In genomic region chr1:197917813-197918646, GRCh38 we compare ENCODE assay signal across 8 cellular contexts. TPM values are rescaled to one million over a fixed set of nuclear protein-coding genes. Genes with fewer than 3 reads are reported as not detected.
DNase-seq lines count a peak whose midpoint lies in the region; TF ChIP-seq lines count a peak whose summit lies in the region.

No MANE protein-coding gene starts in this region.

- peaks cover 94% of the 10 kb centered on the region for H3K27me3 ChIP-seq in CD8-positive, alpha-beta memory T cell (ENCODE audit: insufficient read depth, low read length, poor library complexity, severe bottlenecking)
- H3K27me3 ChIP-seq in MG63 (no peaks in the 10 kb centered on the region; the same call in 1 of the 2 replicates), mammary epithelial cell (ENCODE audit: insufficient read depth, low read length) (peaks cover 73% of the 10 kb centered on the region), muscle layer of colon (ENCODE audit: control insufficient read depth in 1 of 2, insufficient read depth in 2 of 2, low read length in 2 of 2) (peaks cover 89 to 95% of the 10 kb centered on the region in 2 donors), adrenal gland (peaks cover 90% of the 10 kb centered on the region)

- intact Hi-C loops in mammary epithelial cell (cut with micrococcal nuclease), result loop anchor here (5.0 to 10.0 kb wide), 3 partner anchors 391 to 767 kb away; no protein-coding TSS in a partner anchor
- intact Hi-C loops in adrenal gland (cut with DNase I), result no loop called here

- dilution Hi-C loops in mammary epithelial cell (cut with HindIII; ENCODE audit: low sequenced_read_pairs), result no loop called here

- peak overlapping the region; percentile 76 for H2AFZ ChIP-seq in mammary epithelial cell (ENCODE audit: low read depth, low read length)

- CTCF ChIA-PET in CD8-positive, alpha-beta memory T cell (lab: Charles Lee), result interaction anchor here (1.7 kb wide), 1 partner anchor 14 kb away, joined by 10 read pairs; no protein-coding TSS in a partner anchor
- CTCF ChIA-PET in mammary epithelial cell (lab: Charles Lee; ENCODE audit: low non-redundant PET), result no interaction called here

- no peak overlapping the region for H3K4me3 ChIP-seq in CD8-positive, alpha-beta memory T cell (ENCODE audit: low read length)
- H3K4me3 ChIP-seq in MG63 (peak overlapping the region; percentile 49), mammary epithelial cell (replicated peaks in 1 of 3; ENCODE audit: insufficient read depth in 1 of 3, low read depth in 2 of 3, low read length in 3 of 3) (peak overlapping the region in 2 of 3 experiments; percentile 22 to 24), muscle layer of colon (ENCODE audit: low read depth in 1 of 2, low read length in 2 of 2) (peak overlapping the region; percentile 9 to 38), adrenal gland (peak overlapping the region in 1 of 4 donors; percentile 51)

- POLR2A ChIA-PET in CD8-positive, alpha-beta memory T cell (lab: Charles Lee), result interaction anchor here (1.4 to 2.3 kb wide), 2 partner anchors 11 to 15 kb away, joined by 3 to 7 read pairs; no protein-coding TSS in a partner anchor

- peaks cover 0 to 20% (median 3%) of the 10 kb centered on the region in 5 donors for H3K9me3 Mint-ChIP-seq in CD8-positive, alpha-beta memory T cell

- DNase-seq in CD8-positive, alpha-beta memory T cell, result no peak
- DNase-seq in MG63 (peak; percentile 48), mammary epithelial cell (no peak), adrenal gland (no peak), MV-4-11 (lab: John Stamatoyannopoulos, UW) (no peak), GM19238 (ENCODE audit: insufficient read length, low spot score) (no peak)
- no peak for DNase-seq in stimulated activated naive CD4-positive, alpha-beta T cell treated with Interleukin-2 at 50 U/mL for 16 hours (lab: John Stamatoyannopoulos, UW)

- H3K4me1 ChIP-seq in CD8-positive, alpha-beta memory T cell (ENCODE audit: insufficient read depth, low read length), result peaks cover 60% of the 10 kb centered on the region
- H3K4me1 ChIP-seq in mammary epithelial cell (ENCODE audit: insufficient read depth, low read length), result peaks cover 18% of the 10 kb centered on the region
- peaks cover 38% of the 10 kb centered on the region for H3K4me1 ChIP-seq in muscle layer of colon (ENCODE audit: insufficient read depth, low read length)
- H3K4me1 ChIP-seq in adrenal gland (replicated peaks in 1 of 2), result peaks cover 21 to 38% of the 10 kb centered on the region in 2 donors

- H3K4me2 ChIP-seq in mammary epithelial cell (ENCODE audit: insufficient read depth, low read depth, low read length), result peak overlapping the region; percentile 73

- no peaks in the 10 kb centered on the region for H3K79me2 ChIP-seq in mammary epithelial cell (ENCODE audit: insufficient read depth, low read length)

- no peaks in the 10 kb centered on the region for H3K36me3 Mint-ChIP-seq in CD8-positive, alpha-beta memory T cell

- no peak overlapping the region for H3K27ac ChIP-seq in CD8-positive, alpha-beta memory T cell (ENCODE audit: low read depth, low read length)
- H3K27ac ChIP-seq in mammary epithelial cell (ENCODE audit: insufficient read depth, low read depth, low read length) (no peak overlapping the region), muscle layer of colon (ENCODE audit: low read depth, low read length) (no peak overlapping the region), adrenal gland (no peak overlapping the region)

- BruUV-seq in mammary epithelial cell (replicated peaks; lab: Mats Ljungman, UMichigan), result no TSS peak

- H3K36me3 ChIP-seq in CD8-positive, alpha-beta memory T cell (ENCODE audit: insufficient read depth, low read length), result no peaks in the 10 kb centered on the region
- no peaks in the 10 kb centered on the region for H3K36me3 ChIP-seq in MG63
- H3K36me3 ChIP-seq in mammary epithelial cell (ENCODE audit: insufficient read depth, low read length), result no peaks in the 10 kb centered on the region
- H3K36me3 ChIP-seq in muscle layer of colon (ENCODE audit: insufficient read depth, low read length), result no peaks in the 10 kb centered on the region
- H3K36me3 ChIP-seq in adrenal gland (replicated peaks in 1 of 2), result no peaks in the 10 kb centered on the region

- no peak for TF ChIP-seq POLR2A in adrenal gland (IDR thresholded peaks at IDR 0.05)

- no peaks in the 10 kb centered on the region for H4K20me1 ChIP-seq in mammary epithelial cell (ENCODE audit: insufficient read depth, low read length)

- H3K4me3 Mint-ChIP-seq in CD8-positive, alpha-beta memory T cell, result peak overlapping the region; percentile 61 to 82 (median 70)

- peak overlapping the region in 3 of 8 donors; percentile 31 to 71 (median 58) for H3K27ac Mint-ChIP-seq in CD8-positive, alpha-beta memory T cell

- in situ Hi-C loops in mammary epithelial cell (cut with MboI; ENCODE audit: low sequenced_read_pairs in 2 of 2), result loop anchor here (10.0 to 25.0 kb wide), 2 partner anchors 393 to 769 kb away; no protein-coding TSS in a partner anchor

- WGBS in mammary epithelial cell (ENCODE audit: low coverage, missing lambda C conversion rate), result 10% methylated on average over 36 of the region's 63 CpGs
- WGBS in adrenal gland, 4 donors, result 4 to 6% (median 5%) methylated on average over 37 to 63 of the region's 63 CpGs

- H3K9me3 ChIP-seq in CD8-positive, alpha-beta memory T cell (ENCODE audit: low read length), result no peaks in the 10 kb centered on the region
- H3K9me3 ChIP-seq in MG63 (no peaks in the 10 kb centered on the region), mammary epithelial cell (replicated peaks; ENCODE audit: insufficient read depth, low read length) (no peaks in the 10 kb centered on the region), muscle layer of colon (ENCODE audit: low read length) (peaks cover 3% of the 10 kb centered on the region), adrenal gland (replicated peaks in 1 of 3) (no peaks in the 10 kb centered on the region)

- peaks cover 92 to 100% of the 10 kb centered on the region in 2 donors for H3K27me3 Mint-ChIP-seq in CD8-positive, alpha-beta memory T cell

- TF ChIP-seq CTCF in mammary epithelial cell (conservative IDR thresholded peaks at IDR 0.05 in 1 of 2, IDR thresholded peaks at IDR 0.05 in 1 of 2; ENCODE audit: extremely low read depth in 1 of 2, insufficient read depth in 1 of 2, low read depth in 1 of 2, low read length in 2 of 2) (no peak), adrenal gland (IDR thresholded peaks at IDR 0.05) (no peak)

- H3K9ac ChIP-seq in mammary epithelial cell (ENCODE audit: insufficient read depth, low read length) (no peak overlapping the region), muscle layer of colon (ENCODE audit: low read length) (no peak overlapping the region)

- H3K4me1 Mint-ChIP-seq in CD8-positive, alpha-beta memory T cell, result peaks cover 55 to 76% (median 71%) of the 10 kb centered on the region in 3 donors

RNA-seq across cellular contexts. Expression of gene LHX9, which starts 0.9 kb away (rescaled TPM):
- total RNA-seq in CD8-positive, alpha-beta memory T cell, result under 1 TPM in 1 of 2 experiments, not detected in 1; 0.07 TPM
- not detected for polyA plus RNA-seq in CD8-positive, alpha-beta memory T cell
- 0.37 and 0.76 TPM in 2 replicates for total RNA-seq in MG63 (2014; rRNA removed; shearing (Covaris generic); ENCODE audit: low replicate concordance)
- total RNA-seq in mammary epithelial cell, result not detected
- polyA plus RNA-seq in mammary epithelial cell, result not detected
- polyA minus RNA-seq in mammary epithelial cell, result not detected
- under 1 TPM in 3 of 8 donors, not detected in 5; 0.07 to 0.14 (median 0.08) TPM for total RNA-seq in adrenal gland
- polyA plus RNA-seq in adrenal gland, result under 1 TPM; 0.03 to 0.16 (median 0.13) TPM

RNA-seq across cellular contexts. Expression of gene C1orf53, which starts 15.6 kb away (rescaled TPM):
- total RNA-seq in CD8-positive, alpha-beta memory T cell, result 1 to 10 TPM; 2.9 TPM
- polyA plus RNA-seq in CD8-positive, alpha-beta memory T cell, result not detected
- total RNA-seq in MG63 (2014; rRNA removed; shearing (Covaris generic); ENCODE audit: low replicate concordance), result 7.6 and 12.6 TPM in 2 replicates
- 1 to 10 TPM; 3.2 to 4.2 TPM for total RNA-seq in mammary epithelial cell
- polyA plus RNA-seq in mammary epithelial cell, result 3.6 TPM
- polyA minus RNA-seq in mammary epithelial cell, result not detected
- 10 to 100 TPM in 6 of 8 donors, 1 to 10 TPM in 2; 8.9 to 63.8 (median 13.2) TPM for total RNA-seq in adrenal gland
- 10 to 100 TPM; 10.4 to 20.5 (median 15.4) TPM for polyA plus RNA-seq in adrenal gland
